Comparison of ENCODE assay signal across 1 cellular context in the genomic region with DNA sequence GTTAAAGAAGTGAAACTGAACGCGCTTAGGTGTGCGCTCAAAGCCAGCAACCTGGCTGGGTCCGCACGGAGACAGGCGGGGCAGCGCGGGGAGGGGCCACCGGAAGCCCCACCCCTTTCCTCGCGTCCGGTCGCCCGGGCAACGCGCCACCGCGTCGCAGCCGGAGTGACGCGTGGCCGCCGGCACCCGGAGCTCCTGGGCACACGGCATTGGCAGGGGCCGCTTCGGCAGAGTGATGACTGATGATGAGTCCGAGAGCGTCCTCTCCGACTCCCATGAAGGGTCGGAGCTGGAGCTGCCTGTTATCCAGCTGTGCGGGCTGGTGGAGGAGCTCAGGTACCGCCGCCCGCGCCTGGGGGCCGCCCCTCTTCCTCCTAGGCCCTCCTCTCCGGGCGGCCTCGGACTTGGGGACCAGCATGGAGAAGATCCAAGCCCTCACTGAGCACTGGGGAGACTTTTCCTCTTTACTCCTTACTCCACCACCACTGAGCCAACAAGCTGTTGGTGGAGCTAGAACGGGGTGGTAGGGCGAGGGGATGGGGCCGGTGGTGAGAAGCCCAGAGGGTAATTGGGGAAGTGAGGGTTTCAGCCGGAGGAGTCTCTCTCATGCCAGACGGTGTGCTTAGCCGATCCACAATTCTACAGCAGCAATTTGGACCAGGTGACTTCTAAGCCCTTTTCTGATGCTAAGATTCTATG.
TF ChIP-seq lines count a peak whose summit lies in the region.

No MANE protein-coding gene starts in this region.

TF ChIP-seq in HepG2, 621 proteins besides CTCF, POLR2A, EP300 and RAD21 (continued from another document and continues in another):
- TF ChIP-seq, protein P1, sequence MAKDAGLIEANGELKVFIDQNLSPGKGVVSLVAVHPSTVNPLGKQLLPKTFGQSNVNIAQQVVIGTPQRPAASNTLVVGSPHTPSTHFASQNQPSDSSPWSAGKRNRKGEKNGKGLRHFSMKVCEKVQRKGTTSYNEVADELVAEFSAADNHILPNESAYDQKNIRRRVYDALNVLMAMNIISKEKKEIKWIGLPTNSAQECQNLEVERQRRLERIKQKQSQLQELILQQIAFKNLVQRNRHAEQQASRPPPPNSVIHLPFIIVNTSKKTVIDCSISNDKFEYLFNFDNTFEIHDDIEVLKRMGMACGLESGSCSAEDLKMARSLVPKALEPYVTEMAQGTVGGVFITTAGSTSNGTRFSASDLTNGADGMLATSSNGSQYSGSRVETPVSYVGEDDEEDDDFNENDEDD (CRISPR knock-in tag; IDR thresholded peaks at IDR 0.05; ENCODE audit: borderline replicate concordance) = no peak; the same call in 1 of the 2 replicates
- no peak for TF ChIP-seq ATRX (CRISPR knock-in tag; IDR thresholded peaks at IDR 0.05; ENCODE audit: borderline replicate concordance)
- TF ChIP-seq, protein P2, sequence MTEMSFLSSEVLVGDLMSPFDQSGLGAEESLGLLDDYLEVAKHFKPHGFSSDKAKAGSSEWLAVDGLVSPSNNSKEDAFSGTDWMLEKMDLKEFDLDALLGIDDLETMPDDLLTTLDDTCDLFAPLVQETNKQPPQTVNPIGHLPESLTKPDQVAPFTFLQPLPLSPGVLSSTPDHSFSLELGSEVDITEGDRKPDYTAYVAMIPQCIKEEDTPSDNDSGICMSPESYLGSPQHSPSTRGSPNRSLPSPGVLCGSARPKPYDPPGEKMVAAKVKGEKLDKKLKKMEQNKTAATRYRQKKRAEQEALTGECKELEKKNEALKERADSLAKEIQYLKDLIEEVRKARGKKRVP (CRISPR knock-in tag; IDR thresholded peaks at IDR 0.05) = no peak
- no peak for TF ChIP-seq DNMT1 (CRISPR knock-in tag; IDR thresholded peaks at IDR 0.05)
- TF ChIP-seq, protein P3, sequence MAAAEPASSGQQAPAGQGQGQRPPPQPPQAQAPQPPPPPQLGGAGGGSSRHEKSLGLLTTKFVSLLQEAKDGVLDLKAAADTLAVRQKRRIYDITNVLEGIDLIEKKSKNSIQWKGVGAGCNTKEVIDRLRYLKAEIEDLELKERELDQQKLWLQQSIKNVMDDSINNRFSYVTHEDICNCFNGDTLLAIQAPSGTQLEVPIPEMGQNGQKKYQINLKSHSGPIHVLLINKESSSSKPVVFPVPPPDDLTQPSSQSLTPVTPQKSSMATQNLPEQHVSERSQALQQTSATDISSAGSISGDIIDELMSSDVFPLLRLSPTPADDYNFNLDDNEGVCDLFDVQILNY (CRISPR knock-in tag; conservative IDR thresholded peaks at IDR 0.05) = no peak
- TF ChIP-seq HOXA7 (CRISPR knock-in tag; IDR thresholded peaks at IDR 0.05) = no peak
- TF ChIP-seq ZNF44 (CRISPR knock-in tag; IDR thresholded peaks at IDR 0.05) = no peak
- no peak for TF ChIP-seq MZF1 (CRISPR knock-in tag; IDR thresholded peaks at IDR 0.05; ENCODE audit: borderline replicate concordance)
- TF ChIP-seq RXRA (CRISPR knock-in tag; IDR thresholded peaks at IDR 0.05) = peak; percentile 62; the same call in 1 of the 2 replicates
- no peak for TF ChIP-seq ZNF629 (CRISPR knock-in tag; conservative IDR thresholded peaks at IDR 0.05)
- no peak for TF ChIP-seq ZNF766 (CRISPR knock-in tag; IDR thresholded peaks at IDR 0.05; ENCODE audit: borderline replicate concordance)
- no peak for TF ChIP-seq ZNF326 (CRISPR knock-in tag; IDR thresholded peaks at IDR 0.05; ENCODE audit: borderline replicate concordance)
- TF ChIP-seq, protein P4, sequence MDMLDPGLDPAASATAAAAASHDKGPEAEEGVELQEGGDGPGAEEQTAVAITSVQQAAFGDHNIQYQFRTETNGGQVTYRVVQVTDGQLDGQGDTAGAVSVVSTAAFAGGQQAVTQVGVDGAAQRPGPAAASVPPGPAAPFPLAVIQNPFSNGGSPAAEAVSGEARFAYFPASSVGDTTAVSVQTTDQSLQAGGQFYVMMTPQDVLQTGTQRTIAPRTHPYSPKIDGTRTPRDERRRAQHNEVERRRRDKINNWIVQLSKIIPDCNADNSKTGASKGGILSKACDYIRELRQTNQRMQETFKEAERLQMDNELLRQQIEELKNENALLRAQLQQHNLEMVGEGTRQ (IDR thresholded peaks at IDR 0.05; ENCODE audit: low read depth, low read length) = no peak
- TF ChIP-seq, protein P4 (CRISPR knock-in tag; IDR thresholded peaks at IDR 0.05; ENCODE audit: borderline replicate concordance) = no peak
- TF ChIP-seq, protein P5, sequence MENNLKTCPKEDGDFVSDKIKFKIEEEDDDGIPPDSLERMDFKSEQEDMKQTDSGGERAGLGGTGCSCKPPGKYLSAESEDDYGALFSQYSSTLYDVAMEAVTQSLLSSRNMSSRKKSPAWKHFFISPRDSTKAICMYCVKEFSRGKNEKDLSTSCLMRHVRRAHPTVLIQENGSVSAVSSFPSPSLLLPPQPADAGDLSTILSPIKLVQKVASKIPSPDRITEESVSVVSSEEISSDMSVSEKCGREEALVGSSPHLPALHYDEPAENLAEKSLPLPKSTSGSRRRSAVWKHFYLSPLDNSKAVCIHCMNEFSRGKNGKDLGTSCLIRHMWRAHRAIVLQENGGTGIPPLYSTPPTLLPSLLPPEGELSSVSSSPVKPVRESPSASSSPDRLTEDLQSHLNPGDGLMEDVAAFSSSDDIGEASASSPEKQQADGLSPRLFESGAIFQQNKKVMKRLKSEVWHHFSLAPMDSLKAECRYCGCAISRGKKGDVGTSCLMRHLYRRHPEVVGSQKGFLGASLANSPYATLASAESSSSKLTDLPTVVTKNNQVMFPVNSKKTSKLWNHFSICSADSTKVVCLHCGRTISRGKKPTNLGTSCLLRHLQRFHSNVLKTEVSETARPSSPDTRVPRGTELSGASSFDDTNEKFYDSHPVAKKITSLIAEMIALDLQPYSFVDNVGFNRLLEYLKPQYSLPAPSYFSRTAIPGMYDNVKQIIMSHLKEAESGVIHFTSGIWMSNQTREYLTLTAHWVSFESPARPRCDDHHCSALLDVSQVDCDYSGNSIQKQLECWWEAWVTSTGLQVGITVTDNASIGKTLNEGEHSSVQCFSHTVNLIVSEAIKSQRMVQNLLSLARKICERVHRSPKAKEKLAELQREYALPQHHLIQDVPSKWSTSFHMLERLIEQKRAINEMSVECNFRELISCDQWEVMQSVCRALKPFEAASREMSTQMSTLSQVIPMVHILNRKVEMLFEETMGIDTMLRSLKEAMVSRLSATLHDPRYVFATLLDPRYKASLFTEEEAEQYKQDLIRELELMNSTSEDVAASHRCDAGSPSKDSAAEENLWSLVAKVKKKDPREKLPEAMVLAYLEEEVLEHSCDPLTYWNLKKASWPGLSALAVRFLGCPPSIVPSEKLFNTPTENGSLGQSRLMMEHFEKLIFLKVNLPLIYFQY (CRISPR knock-in tag; IDR thresholded peaks at IDR 0.05; ENCODE audit: borderline replicate concordance) = 0 out of 2 replicates have a peak, but pooled peaks have one; percentile 22
- TF ChIP-seq, protein P6, sequence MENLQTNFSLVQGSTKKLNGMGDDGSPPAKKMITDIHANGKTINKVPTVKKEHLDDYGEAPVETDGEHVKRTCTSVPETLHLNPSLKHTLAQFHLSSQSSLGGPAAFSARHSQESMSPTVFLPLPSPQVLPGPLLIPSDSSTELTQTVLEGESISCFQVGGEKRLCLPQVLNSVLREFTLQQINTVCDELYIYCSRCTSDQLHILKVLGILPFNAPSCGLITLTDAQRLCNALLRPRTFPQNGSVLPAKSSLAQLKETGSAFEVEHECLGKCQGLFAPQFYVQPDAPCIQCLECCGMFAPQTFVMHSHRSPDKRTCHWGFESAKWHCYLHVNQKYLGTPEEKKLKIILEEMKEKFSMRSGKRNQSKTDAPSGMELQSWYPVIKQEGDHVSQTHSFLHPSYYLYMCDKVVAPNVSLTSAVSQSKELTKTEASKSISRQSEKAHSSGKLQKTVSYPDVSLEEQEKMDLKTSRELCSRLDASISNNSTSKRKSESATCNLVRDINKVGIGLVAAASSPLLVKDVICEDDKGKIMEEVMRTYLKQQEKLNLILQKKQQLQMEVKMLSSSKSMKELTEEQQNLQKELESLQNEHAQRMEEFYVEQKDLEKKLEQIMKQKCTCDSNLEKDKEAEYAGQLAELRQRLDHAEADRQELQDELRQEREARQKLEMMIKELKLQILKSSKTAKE (CRISPR knock-in tag; IDR thresholded peaks at IDR 0.05; ENCODE audit: borderline replicate concordance) = no peak
- TF ChIP-seq EEA1 (CRISPR knock-in tag; IDR thresholded peaks at IDR 0.05; ENCODE audit: borderline replicate concordance) = 0 out of 2 replicates have a peak, but pooled peaks have one; percentile 21
- no peak for TF ChIP-seq HDAC6 (IDR thresholded peaks at IDR 0.05; ENCODE audit: low read depth, low read length)
- TF ChIP-seq JDP2 (CRISPR knock-in tag; IDR thresholded peaks at IDR 0.05; ENCODE audit: borderline replicate concordance) = no peak
- TF ChIP-seq, protein P7, sequence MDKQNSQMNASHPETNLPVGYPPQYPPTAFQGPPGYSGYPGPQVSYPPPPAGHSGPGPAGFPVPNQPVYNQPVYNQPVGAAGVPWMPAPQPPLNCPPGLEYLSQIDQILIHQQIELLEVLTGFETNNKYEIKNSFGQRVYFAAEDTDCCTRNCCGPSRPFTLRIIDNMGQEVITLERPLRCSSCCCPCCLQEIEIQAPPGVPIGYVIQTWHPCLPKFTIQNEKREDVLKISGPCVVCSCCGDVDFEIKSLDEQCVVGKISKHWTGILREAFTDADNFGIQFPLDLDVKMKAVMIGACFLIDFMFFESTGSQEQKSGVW (CRISPR knock-in tag; IDR thresholded peaks at IDR 0.05; ENCODE audit: borderline replicate concordance) = no peak
- no peak for TF ChIP-seq PAF1 (CRISPR knock-in tag; IDR thresholded peaks at IDR 0.05)
- no peak for TF ChIP-seq CENPT (CRISPR knock-in tag; IDR thresholded peaks at IDR 0.05; ENCODE audit: low read depth)
- TF ChIP-seq ATAD3A (CRISPR knock-in tag; IDR thresholded peaks at IDR 0.05) = no peak
- TF ChIP-seq ZNF180 (CRISPR knock-in tag; IDR thresholded peaks at IDR 0.05; ENCODE audit: borderline replicate concordance, low read depth) = no peak
- no peak for TF ChIP-seq KLF11 (CRISPR knock-in tag; IDR thresholded peaks at IDR 0.05)
- TF ChIP-seq SMARCE1 (IDR thresholded peaks at IDR 0.05; ENCODE audit: borderline replicate concordance) = no peak
- TF ChIP-seq, protein P8, sequence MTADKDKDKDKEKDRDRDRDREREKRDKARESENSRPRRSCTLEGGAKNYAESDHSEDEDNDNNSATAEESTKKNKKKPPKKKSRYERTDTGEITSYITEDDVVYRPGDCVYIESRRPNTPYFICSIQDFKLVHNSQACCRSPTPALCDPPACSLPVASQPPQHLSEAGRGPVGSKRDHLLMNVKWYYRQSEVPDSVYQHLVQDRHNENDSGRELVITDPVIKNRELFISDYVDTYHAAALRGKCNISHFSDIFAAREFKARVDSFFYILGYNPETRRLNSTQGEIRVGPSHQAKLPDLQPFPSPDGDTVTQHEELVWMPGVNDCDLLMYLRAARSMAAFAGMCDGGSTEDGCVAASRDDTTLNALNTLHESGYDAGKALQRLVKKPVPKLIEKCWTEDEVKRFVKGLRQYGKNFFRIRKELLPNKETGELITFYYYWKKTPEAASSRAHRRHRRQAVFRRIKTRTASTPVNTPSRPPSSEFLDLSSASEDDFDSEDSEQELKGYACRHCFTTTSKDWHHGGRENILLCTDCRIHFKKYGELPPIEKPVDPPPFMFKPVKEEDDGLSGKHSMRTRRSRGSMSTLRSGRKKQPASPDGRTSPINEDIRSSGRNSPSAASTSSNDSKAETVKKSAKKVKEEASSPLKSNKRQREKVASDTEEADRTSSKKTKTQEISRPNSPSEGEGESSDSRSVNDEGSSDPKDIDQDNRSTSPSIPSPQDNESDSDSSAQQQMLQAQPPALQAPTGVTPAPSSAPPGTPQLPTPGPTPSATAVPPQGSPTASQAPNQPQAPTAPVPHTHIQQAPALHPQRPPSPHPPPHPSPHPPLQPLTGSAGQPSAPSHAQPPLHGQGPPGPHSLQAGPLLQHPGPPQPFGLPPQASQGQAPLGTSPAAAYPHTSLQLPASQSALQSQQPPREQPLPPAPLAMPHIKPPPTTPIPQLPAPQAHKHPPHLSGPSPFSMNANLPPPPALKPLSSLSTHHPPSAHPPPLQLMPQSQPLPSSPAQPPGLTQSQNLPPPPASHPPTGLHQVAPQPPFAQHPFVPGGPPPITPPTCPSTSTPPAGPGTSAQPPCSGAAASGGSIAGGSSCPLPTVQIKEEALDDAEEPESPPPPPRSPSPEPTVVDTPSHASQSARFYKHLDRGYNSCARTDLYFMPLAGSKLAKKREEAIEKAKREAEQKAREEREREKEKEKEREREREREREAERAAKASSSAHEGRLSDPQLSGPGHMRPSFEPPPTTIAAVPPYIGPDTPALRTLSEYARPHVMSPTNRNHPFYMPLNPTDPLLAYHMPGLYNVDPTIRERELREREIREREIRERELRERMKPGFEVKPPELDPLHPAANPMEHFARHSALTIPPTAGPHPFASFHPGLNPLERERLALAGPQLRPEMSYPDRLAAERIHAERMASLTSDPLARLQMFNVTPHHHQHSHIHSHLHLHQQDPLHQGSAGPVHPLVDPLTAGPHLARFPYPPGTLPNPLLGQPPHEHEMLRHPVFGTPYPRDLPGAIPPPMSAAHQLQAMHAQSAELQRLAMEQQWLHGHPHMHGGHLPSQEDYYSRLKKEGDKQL (CRISPR knock-in tag; IDR thresholded peaks at IDR 0.05; ENCODE audit: low read depth) = no peak
- no peak for TF ChIP-seq ZNF292 (CRISPR knock-in tag; IDR thresholded peaks at IDR 0.05; ENCODE audit: borderline replicate concordance, low read depth)
- TF ChIP-seq, protein P9, sequence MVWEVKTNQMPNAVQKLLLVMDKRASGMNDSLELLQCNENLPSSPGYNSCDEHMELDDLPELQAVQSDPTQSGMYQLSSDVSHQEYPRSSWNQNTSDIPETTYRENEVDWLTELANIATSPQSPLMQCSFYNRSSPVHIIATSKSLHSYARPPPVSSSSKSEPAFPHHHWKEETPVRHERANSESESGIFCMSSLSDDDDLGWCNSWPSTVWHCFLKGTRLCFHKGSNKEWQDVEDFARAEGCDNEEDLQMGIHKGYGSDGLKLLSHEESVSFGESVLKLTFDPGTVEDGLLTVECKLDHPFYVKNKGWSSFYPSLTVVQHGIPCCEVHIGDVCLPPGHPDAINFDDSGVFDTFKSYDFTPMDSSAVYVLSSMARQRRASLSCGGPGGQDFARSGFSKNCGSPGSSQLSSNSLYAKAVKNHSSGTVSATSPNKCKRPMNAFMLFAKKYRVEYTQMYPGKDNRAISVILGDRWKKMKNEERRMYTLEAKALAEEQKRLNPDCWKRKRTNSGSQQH (CRISPR knock-in tag; IDR thresholded peaks at IDR 0.05; ENCODE audit: low read depth) = no peak; the same call in 1 of the 2 replicates
- TF ChIP-seq MED13 (CRISPR knock-in tag; IDR thresholded peaks at IDR 0.05) = no peak
- TF ChIP-seq, protein P10, sequence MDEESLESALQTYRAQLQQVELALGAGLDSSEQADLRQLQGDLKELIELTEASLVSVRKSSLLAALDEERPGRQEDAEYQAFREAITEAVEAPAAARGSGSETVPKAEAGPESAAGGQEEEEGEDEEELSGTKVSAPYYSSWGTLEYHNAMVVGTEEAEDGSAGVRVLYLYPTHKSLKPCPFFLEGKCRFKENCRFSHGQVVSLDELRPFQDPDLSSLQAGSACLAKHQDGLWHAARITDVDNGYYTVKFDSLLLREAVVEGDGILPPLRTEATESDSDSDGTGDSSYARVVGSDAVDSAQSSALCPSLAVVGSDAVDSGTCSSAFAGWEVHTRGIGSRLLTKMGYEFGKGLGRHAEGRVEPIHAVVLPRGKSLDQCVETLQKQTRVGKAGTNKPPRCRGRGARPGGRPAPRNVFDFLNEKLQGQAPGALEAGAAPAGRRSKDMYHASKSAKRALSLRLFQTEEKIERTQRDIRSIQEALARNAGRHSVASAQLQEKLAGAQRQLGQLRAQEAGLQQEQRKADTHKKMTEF (CRISPR knock-in tag; IDR thresholded peaks at IDR 0.05) = peak; percentile 59; the same call in 1 of the 2 replicates
- TF ChIP-seq FOXA1 (IDR thresholded peaks at IDR 0.05) = no peak
- no peak; the same call in 1 of the 2 replicates for TF ChIP-seq FOXA1 (CRISPR knock-in tag; IDR thresholded peaks at IDR 0.05)
